In the genomic region with DNA sequence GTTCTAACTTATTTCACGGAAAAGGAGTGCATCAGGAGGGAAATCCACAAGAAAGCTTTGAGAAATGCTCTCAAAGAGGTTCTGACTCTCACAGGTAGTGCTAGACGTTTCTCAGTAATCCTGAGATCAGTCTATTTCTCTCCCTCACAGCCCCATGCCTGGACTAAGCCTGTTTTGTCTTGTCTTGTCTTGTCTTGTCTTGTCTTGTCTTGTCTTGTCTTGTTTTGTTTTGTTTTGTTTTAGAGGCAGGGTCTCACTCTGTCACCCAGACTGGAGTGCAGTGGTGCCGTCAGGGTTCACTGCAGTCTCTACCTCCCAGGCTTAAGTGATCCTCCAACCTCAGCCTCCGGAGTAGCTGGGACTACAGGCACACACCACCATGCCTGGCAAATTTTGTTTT, we compare ENCODE assay signal across 26 cellular contexts.
DNase-seq lines count a peak whose midpoint lies in the region; ATAC-seq and TF ChIP-seq lines count a peak whose summit lies in the region.
"Had no signal": no experiment of that assay in that cellular context is flagged by ENCODE, and none has a peak within 500 bp of the region (broad histone marks: within the 10 kb centered on the region; RNA-seq: fewer than 3 reads in every experiment).

No MANE protein-coding gene starts in this region.

- H3K23ac ChIP-seq in IMR-90 (ENCODE audit: low read depth, low read length) = peak overlapping the region; percentile 7; the same call in 1 of the 2 replicates

- intact Hi-C loops in IMR-90 (cut with micrococcal nuclease) = no loop called here

- WGBS in IMR-90 (ENCODE audit: extremely low coverage in 2 of 2, insufficient read length in 1 of 2), 2 experiments = no CpG with 5 or more reads among the region's 4 CpGs

- peak overlapping the region; percentile 80; the same call in 1 of the 2 replicates for H3K18ac ChIP-seq in IMR-90 (ENCODE audit: low read depth, low read length)

- DNase-seq in activated naive CD8-positive, alpha-beta T cell treated with anti-CD3 and anti-CD28 coated beads, Interleukin-2, amount 50 U/mL, for 24 hours = no peak
- DNase-seq in activated naive CD8-positive, alpha-beta T cell treated with anti-CD3 and anti-CD28 coated beads for 36 hours = no peak
- DNase-seq in IMR-90 = no peak
- no peak for DNase-seq in activated CD4-positive, alpha-beta memory T cell treated with anti-CD3 and anti-CD28 coated beads, Interleukin-2, amount 10 ng/mL, durations not matched to agents 7 days and 5 days
- no peak for DNase-seq in COLO829 (ENCODE audit: low spot score)
- no peak for DNase-seq in SHP77 treated with DMSO at 0.1 percent for 48 hours (lab: John Stamatoyannopoulos, UW)
- no peak for DNase-seq in DMS53 treated with DMSO at 0.1 percent for 48 hours (lab: John Stamatoyannopoulos, UW; ENCODE audit: unreplicated experiment)
- DNase-seq: activated CD8-positive, alpha-beta memory T cell treated with anti-CD3 and anti-CD28 coated beads for 24 hours; CD8-positive, alpha-beta T cell; DMS53; erythroblast; GF-D8; H7; head of caudate nucleus; KG1; kidney glomerular epithelial cell; NCI-H1436; NCI-H2171; NCI-H526; right lobe of liver; SK-N-SH had no signal

- H3K9ac ChIP-seq in IMR-90 (ENCODE audit: low read depth, low read length) = no peak overlapping the region
- H3K9ac ChIP-seq: SK-N-SH had no signal

- no peak overlapping the region for H2AK9ac ChIP-seq in IMR-90 (replicated peaks; ENCODE audit: low read depth, low read length, poor library complexity)

- no peak overlapping the region for H3K4me3 Mint-ChIP-seq in activated naive CD8-positive, alpha-beta T cell treated with anti-CD3 and anti-CD28 coated beads, Interleukin-2, amount 50 U/mL, for 24 hours
- H3K4me3 Mint-ChIP-seq in activated naive CD8-positive, alpha-beta T cell treated with anti-CD3 and anti-CD28 coated beads for 36 hours = no peak overlapping the region
- no peak overlapping the region for H3K4me3 Mint-ChIP-seq in activated CD4-positive, alpha-beta memory T cell treated with anti-CD3 and anti-CD28 coated beads, Interleukin-2, amount 10 ng/mL, durations not matched to agents 7 days and 5 days
- peak overlapping the region; percentile 4 for H3K4me3 Mint-ChIP-seq in stimulated activated memory B cell treated with anti-CD40 and anti-IgM and Interleukin-4, amounts not matched to agents 10 μg/mL and 1 μg/mL and 100 μg/mL, for 72 hours
- H3K4me3 Mint-ChIP-seq: CD8-positive, alpha-beta T cell; type B pancreatic cell had no signal

- H2BK15ac ChIP-seq in IMR-90 (ENCODE audit: low read depth, low read length) = peak overlapping the region; percentile 56; the same call in 2 of the 3 replicates

- peak overlapping the region; percentile 58 for H2BK120ac ChIP-seq in IMR-90 (ENCODE audit: low read depth, low read length)

- peaks cover 14% of the 10 kb centered on the region; the same call in 1 of the 2 replicates for H3K9me1 ChIP-seq in IMR-90 (ENCODE audit: insufficient read depth, low read length)

- H3K36me3 Mint-ChIP-seq in activated naive CD8-positive, alpha-beta T cell treated with anti-CD3 and anti-CD28 coated beads, Interleukin-2, amount 50 U/mL, for 24 hours (ENCODE audit: low read depth) = peaks cover 1% of the 10 kb centered on the region
- no peaks in the 10 kb centered on the region for H3K36me3 Mint-ChIP-seq in activated naive CD8-positive, alpha-beta T cell treated with anti-CD3 and anti-CD28 coated beads for 36 hours
- no peaks in the 10 kb centered on the region for H3K36me3 Mint-ChIP-seq in activated CD4-positive, alpha-beta memory T cell treated with anti-CD3 and anti-CD28 coated beads, Interleukin-2, amount 10 ng/mL, durations not matched to agents 7 days and 5 days (ENCODE audit: low read depth)
- H3K36me3 Mint-ChIP-seq in stimulated activated memory B cell treated with anti-CD40 and anti-IgM and Interleukin-4, amounts not matched to agents 10 μg/mL and 1 μg/mL and 100 μg/mL, for 72 hours = no peaks in the 10 kb centered on the region
- H3K36me3 Mint-ChIP-seq: CD8-positive, alpha-beta T cell; type B pancreatic cell had no signal

- peaks cover 4% of the 10 kb centered on the region for H3K27me3 Mint-ChIP-seq in activated naive CD8-positive, alpha-beta T cell treated with anti-CD3 and anti-CD28 coated beads, Interleukin-2, amount 50 U/mL, for 24 hours
- H3K27me3 Mint-ChIP-seq in activated naive CD8-positive, alpha-beta T cell treated with anti-CD3 and anti-CD28 coated beads for 36 hours = no peaks in the 10 kb centered on the region
- no peaks in the 10 kb centered on the region for H3K27me3 Mint-ChIP-seq in activated CD4-positive, alpha-beta memory T cell treated with anti-CD3 and anti-CD28 coated beads, Interleukin-2, amount 10 ng/mL, durations not matched to agents 7 days and 5 days
- no peaks in the 10 kb centered on the region for H3K27me3 Mint-ChIP-seq in stimulated activated memory B cell treated with anti-CD40 and anti-IgM and Interleukin-4, amounts not matched to agents 10 μg/mL and 1 μg/mL and 100 μg/mL, for 72 hours

- H3K79me1 ChIP-seq in IMR-90 (ENCODE audit: low read depth in 1 of 2, low read length in 2 of 2) = no peaks in the 10 kb centered on the region

- CTCF ChIA-PET in IMR-90 (lab: Yijun Ruan, JAX) = no interaction called here
- CTCF ChIA-PET in activated CD4-positive, alpha-beta memory T cell treated with anti-CD3 and anti-CD28 coated beads, Interleukin-2, amount 10 ng/mL, durations not matched to agents 7 days and 5 days (lab: Charles Lee) = interaction anchor here (0.6 to 0.8 kb wide), 2 partner anchors 36 to 59 kb away, joined by 3 to 4 read pairs; no protein-coding TSS in a partner anchor

- peaks cover 59% of the 10 kb centered on the region for H3K4me1 Mint-ChIP-seq in activated naive CD8-positive, alpha-beta T cell treated with anti-CD3 and anti-CD28 coated beads, Interleukin-2, amount 50 U/mL, for 24 hours
- peaks cover 35% of the 10 kb centered on the region for H3K4me1 Mint-ChIP-seq in activated naive CD8-positive, alpha-beta T cell treated with anti-CD3 and anti-CD28 coated beads for 36 hours
- peaks cover 31% of the 10 kb centered on the region for H3K4me1 Mint-ChIP-seq in activated CD4-positive, alpha-beta memory T cell treated with anti-CD3 and anti-CD28 coated beads, Interleukin-2, amount 10 ng/mL, durations not matched to agents 7 days and 5 days
- peaks cover 87% of the 10 kb centered on the region for H3K4me1 Mint-ChIP-seq in stimulated activated memory B cell treated with anti-CD40 and anti-IgM and Interleukin-4, amounts not matched to agents 10 μg/mL and 1 μg/mL and 100 μg/mL, for 72 hours

- BruUV-seq in IMR-90 (replicated peaks; lab: Mats Ljungman, UMichigan) = no TSS peak

- H3K56ac ChIP-seq in IMR-90 (ENCODE audit: extremely low read depth, insufficient read depth, low read length) = no peak overlapping the region

- H3K4me2 ChIP-seq in IMR-90 (ENCODE audit: low read depth, low read length) = no peak overlapping the region
- H3K4me2 ChIP-seq: SK-N-SH had no signal

- H3K27me3 ChIP-seq in IMR-90 (ENCODE audit: control insufficient read depth, insufficient read depth, low read length) = no peaks in the 10 kb centered on the region
- H3K27me3 ChIP-seq: right lobe of liver had no signal

- H2AFZ ChIP-seq in IMR-90 (replicated peaks; ENCODE audit: low read length, poor library complexity) = no peak overlapping the region

- H3K27ac Mint-ChIP-seq in activated naive CD8-positive, alpha-beta T cell treated with anti-CD3 and anti-CD28 coated beads, Interleukin-2, amount 50 U/mL, for 24 hours = peak overlapping the region; percentile 77
- no peak overlapping the region for H3K27ac Mint-ChIP-seq in activated naive CD8-positive, alpha-beta T cell treated with anti-CD3 and anti-CD28 coated beads for 36 hours
- H3K27ac Mint-ChIP-seq in activated CD4-positive, alpha-beta memory T cell treated with anti-CD3 and anti-CD28 coated beads, Interleukin-2, amount 10 ng/mL, durations not matched to agents 7 days and 5 days = peak overlapping the region; percentile 25
- peak overlapping the region; percentile 90 for H3K27ac Mint-ChIP-seq in stimulated activated memory B cell treated with anti-CD40 and anti-IgM and Interleukin-4, amounts not matched to agents 10 μg/mL and 1 μg/mL and 100 μg/mL, for 72 hours
- H3K27ac Mint-ChIP-seq: CD8-positive, alpha-beta T cell; type B pancreatic cell had no signal

- peak overlapping the region; percentile 69 for H2AK5ac ChIP-seq in IMR-90 (ENCODE audit: low read depth, low read length)

- peak overlapping the region; percentile 32 to 35; a peak in 1 of 4 replicates for H4K8ac ChIP-seq in IMR-90 (ENCODE audit: low read depth in 2 of 2, low read length in 2 of 2)

- H3K14ac ChIP-seq in IMR-90 (replicated peaks; ENCODE audit: low read depth, low read length) = peak overlapping the region; percentile 66; the same call in 1 of the 2 replicates

- peak overlapping the region; percentile 41; the same call in 1 of the 2 replicates for H4K5ac ChIP-seq in IMR-90 (ENCODE audit: low read depth, low read length)

- in situ Hi-C loops in IMR-90 (cut with MboI; ENCODE audit: low sequenced_read_pairs) = no loop called here

- H3K4ac ChIP-seq in IMR-90 (ENCODE audit: low read depth, low read length) = peak overlapping the region; percentile 67; the same call in 1 of the 2 replicates

- H3K9me3 Mint-ChIP-seq in activated naive CD8-positive, alpha-beta T cell treated with anti-CD3 and anti-CD28 coated beads, Interleukin-2, amount 50 U/mL, for 24 hours = no peaks in the 10 kb centered on the region
- peaks cover 2% of the 10 kb centered on the region for H3K9me3 Mint-ChIP-seq in activated naive CD8-positive, alpha-beta T cell treated with anti-CD3 and anti-CD28 coated beads for 36 hours
- H3K9me3 Mint-ChIP-seq in activated CD4-positive, alpha-beta memory T cell treated with anti-CD3 and anti-CD28 coated beads, Interleukin-2, amount 10 ng/mL, durations not matched to agents 7 days and 5 days = peaks cover 2% of the 10 kb centered on the region
- H3K9me3 Mint-ChIP-seq in stimulated activated memory B cell treated with anti-CD40 and anti-IgM and Interleukin-4, amounts not matched to agents 10 μg/mL and 1 μg/mL and 100 μg/mL, for 72 hours = no peaks in the 10 kb centered on the region
- H3K9me3 Mint-ChIP-seq: CD8-positive, alpha-beta T cell; T-helper 2 cell treated with Interferon-gamma antibody and Interleukin-4, amounts not matched to agents 5 μg/mL and 100 μg/mL, for 36 hours; type B pancreatic cell had no signal

- peaks cover 11% of the 10 kb centered on the region for H3K4me1 ChIP-seq in IMR-90 (ENCODE audit: control insufficient read depth, insufficient read depth, low read length)

- ATAC-seq in activated naive CD8-positive, alpha-beta T cell treated with anti-CD3 and anti-CD28 coated beads, Interleukin-2, amount 50 U/mL, for 24 hours = no peak
- no peak for ATAC-seq in IMR-90 (ENCODE audit: low read depth)
- no peak for ATAC-seq in stimulated activated memory B cell treated with anti-CD40 and anti-IgM and Interleukin-4, amounts not matched to agents 10 μg/mL and 1 μg/mL and 100 μg/mL, for 72 hours
- ATAC-seq: CD8-positive, alpha-beta T cell had no signal

- H3K36me3 ChIP-seq in IMR-90 (ENCODE audit: control insufficient read depth, insufficient read depth, low read length) = no peaks in the 10 kb centered on the region
- H3K36me3 ChIP-seq: right lobe of liver had no signal

- peak overlapping the region; percentile 8 for H2BK5ac ChIP-seq in IMR-90 (ENCODE audit: low read depth, low read length, poor library complexity, severe bottlenecking)

- peak overlapping the region; percentile 70 for H4K91ac ChIP-seq in IMR-90 (ENCODE audit: insufficient read depth, low read depth, low read length)

- H4K20me1 ChIP-seq in IMR-90 (ENCODE audit: insufficient read depth, low read length) = no peaks in the 10 kb centered on the region

- H3K27ac ChIP-seq in IMR-90 (ENCODE audit: insufficient read depth, low read length) = no peak overlapping the region
- H3K27ac ChIP-seq: VCaP had no signal

- POLR2A ChIA-PET in IMR-90 (lab: Charles Lee; ENCODE audit: unreplicated experiment) = no interaction called here
- POLR2A ChIA-PET in activated CD4-positive, alpha-beta memory T cell treated with anti-CD3 and anti-CD28 coated beads, Interleukin-2, amount 10 ng/mL, durations not matched to agents 7 days and 5 days (lab: Charles Lee) = no interaction called here

- H2BK20ac ChIP-seq in IMR-90 (ENCODE audit: low read depth, low read length) = peak overlapping the region; percentile 65

- no peak for TF ChIP-seq POLR2A in IMR-90 (IDR thresholded peaks at IDR 0.05; ENCODE audit: low read depth, low read length)

- no peak overlapping the region for H3K4me3 ChIP-seq in IMR-90 (ENCODE audit: insufficient read depth, low read depth, low read length)
- H3K4me3 ChIP-seq: lung, right lobe of liver had no signal

- no peak for TF ChIP-seq RAD21 in IMR-90 (IDR thresholded peaks at IDR 0.05; ENCODE audit: low read length)

- no peaks in the 10 kb centered on the region for H3K9me3 ChIP-seq in IMR-90 (ENCODE audit: control insufficient read depth, insufficient read depth, low read length)
- H3K9me3 ChIP-seq: right lobe of liver, SK-N-SH had no signal

- no peak for TF ChIP-seq CTCF in IMR-90 (conservative IDR thresholded peaks at IDR 0.05; ENCODE audit: low read depth, low read length)

- dilution Hi-C loops in IMR-90 (cut with HindIII; ENCODE audit: low sequenced_read_pairs, unreplicated experiment) = no loop called here
